In the genomic region with DNA sequence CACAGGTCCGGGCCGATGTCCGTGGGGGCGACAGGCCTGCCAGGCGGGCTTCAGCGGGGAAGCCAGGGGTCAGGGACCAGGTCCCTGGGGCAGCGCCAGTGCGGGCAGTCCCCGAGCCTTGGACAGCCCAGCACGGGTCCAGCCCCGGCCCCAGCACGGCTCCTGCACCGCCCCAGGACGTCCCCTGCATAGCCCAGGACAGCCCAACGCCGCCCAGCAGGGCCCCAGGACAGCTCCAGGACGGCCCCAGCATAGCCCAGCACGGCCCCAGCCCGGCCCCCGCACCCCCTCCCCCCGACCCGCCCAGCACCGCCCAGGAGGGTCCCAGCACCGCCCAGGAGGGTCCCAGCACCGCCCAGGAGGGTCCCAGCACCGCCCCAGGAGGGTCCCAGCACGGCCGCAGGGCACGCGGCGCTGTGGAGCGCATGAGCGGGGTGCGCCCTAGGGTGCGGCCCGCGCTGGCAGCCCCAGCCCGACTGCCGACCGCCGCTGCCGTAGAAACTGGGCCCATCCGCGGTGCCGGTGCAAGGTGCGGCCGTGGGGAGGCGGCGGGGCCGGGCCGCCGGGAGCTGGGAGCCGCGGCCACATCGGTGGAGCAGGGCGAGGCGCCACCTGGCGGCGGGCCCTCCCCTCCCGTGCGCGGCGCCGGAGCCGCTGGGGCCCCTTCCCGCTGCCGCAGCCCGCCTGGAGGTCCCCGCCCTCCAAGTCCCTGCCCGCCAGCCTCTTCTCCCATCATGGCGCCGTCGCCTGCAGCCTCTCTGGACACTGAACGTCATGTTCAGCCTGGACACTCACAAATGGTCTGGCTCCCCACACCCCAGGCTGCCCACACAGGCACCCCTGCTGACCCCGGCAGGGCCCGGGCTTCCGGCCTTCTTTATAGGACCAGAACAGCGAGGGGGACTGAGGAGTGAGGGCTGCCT, we compare ENCODE assay signal across 8 cellular contexts.
DNase-seq lines count a peak whose midpoint lies in the region; ATAC-seq and TF ChIP-seq lines count a peak whose summit lies in the region.

No MANE protein-coding gene starts in this region.

- no peak overlapping the region for H3K4me3 Mint-ChIP-seq in effector memory CD8-positive, alpha-beta T cell
- peak overlapping the region in 5 of 10 donors; percentile 41 to 63 (median 59) for H3K4me3 Mint-ChIP-seq in naive thymus-derived CD4-positive, alpha-beta T cell

- CTCF ChIA-PET in naive thymus-derived CD4-positive, alpha-beta T cell (lab: Charles Lee): interaction anchor here (0.6 kb wide), 1 partner anchor 676 kb away, joined by 4 read pairs; no protein-coding TSS in a partner anchor

- peak; percentile 78 for ATAC-seq in effector memory CD8-positive, alpha-beta T cell (replicated peaks)
- peak; percentile 64 for ATAC-seq in naive thymus-derived CD4-positive, alpha-beta T cell
- ATAC-seq in thoracic aorta (ENCODE audit: insufficient number of reproducible peaks, low FRiP score, low read depth) (no peak), HG02973 (IDR thresholded peaks at IDR 0.05; ENCODE audit: unreplicated experiment) (no peak)

- no peaks in the 10 kb centered on the region for H3K4me1 ChIP-seq in naive thymus-derived CD4-positive, alpha-beta T cell (ENCODE audit: control insufficient read depth in 2 of 2, insufficient read depth in 2 of 2, low read length in 2 of 2)
- no peaks in the 10 kb centered on the region for H3K4me1 ChIP-seq in thoracic aorta (ENCODE audit: control insufficient read depth in 1 of 2, low read depth in 2 of 2)

- intact Hi-C loops in naive thymus-derived CD4-positive, alpha-beta T cell (cut with micrococcal nuclease): loop anchor here in 1 of 2 donors (1.0 kb wide), 1 partner anchor 383 kb away; no protein-coding TSS in a partner anchor

- peaks cover 2 to 19% of the 10 kb centered on the region in 2 donors for H3K27me3 Mint-ChIP-seq in effector memory CD8-positive, alpha-beta T cell
- H3K27me3 Mint-ChIP-seq in naive thymus-derived CD4-positive, alpha-beta T cell: peaks cover 0 to 11% (median 5%) of the 10 kb centered on the region in 5 donors

- no peak overlapping the region for H3K4me3 ChIP-seq in naive thymus-derived CD4-positive, alpha-beta T cell (ENCODE audit: low read length)
- H3K4me3 ChIP-seq in thoracic aorta: peak overlapping the region; percentile 11

- no peaks in the 10 kb centered on the region for H3K9me3 Mint-ChIP-seq in effector memory CD8-positive, alpha-beta T cell
- peaks cover 0 to 2% (median 0%) of the 10 kb centered on the region in 11 donors for H3K9me3 Mint-ChIP-seq in naive thymus-derived CD4-positive, alpha-beta T cell

- H3K27ac ChIP-seq in naive thymus-derived CD4-positive, alpha-beta T cell (ENCODE audit: low read depth, low read length): no peak overlapping the region
- H3K27ac ChIP-seq in thoracic aorta: no peak overlapping the region

- H3K27me3 ChIP-seq in naive thymus-derived CD4-positive, alpha-beta T cell (ENCODE audit: control insufficient read depth in 2 of 2, insufficient read depth in 2 of 2, low read length in 2 of 2): peaks cover 0 to 3% of the 10 kb centered on the region in 2 donors
- H3K27me3 ChIP-seq in thoracic aorta (replicated peaks; ENCODE audit: insufficient read depth): no peaks in the 10 kb centered on the region

- DNase-seq in NCI-H82 (lab: John Stamatoyannopoulos, UW) (peak; percentile 67), NCI-H82 treated with DMSO at 0.1 percent for 48 hours (lab: John Stamatoyannopoulos, UW; ENCODE audit: unreplicated experiment) (no peak), thoracic aorta (ENCODE audit: low spot score) (no peak), NCI-H146 (lab: John Stamatoyannopoulos, UW) (no peak)
- DNase-seq in activated CD4-positive, alpha-beta T cell treated with anti-CD3 and anti-CD28 coated beads, Interleukin-2, amount 50 U/mL, for 24 hours (ENCODE audit: low read depth in 1 of 2, low spot score in 1 of 2): peak; percentile 21 to 38
- peak; percentile 12 to 31 (median 23) for DNase-seq in effector memory CD8-positive, alpha-beta T cell
- peak in 8 of 9 donors; percentile 5 to 66 (median 50) for DNase-seq in naive thymus-derived CD4-positive, alpha-beta T cell

- H3K27ac Mint-ChIP-seq in effector memory CD8-positive, alpha-beta T cell: no peak overlapping the region
- H3K27ac Mint-ChIP-seq in naive thymus-derived CD4-positive, alpha-beta T cell: no peak overlapping the region

- no peaks in the 10 kb centered on the region for H3K4me1 Mint-ChIP-seq in effector memory CD8-positive, alpha-beta T cell (ENCODE audit: low read depth in 2 of 2)
- no peaks in the 10 kb centered on the region for H3K4me1 Mint-ChIP-seq in naive thymus-derived CD4-positive, alpha-beta T cell

- H3K36me3 ChIP-seq in naive thymus-derived CD4-positive, alpha-beta T cell (ENCODE audit: control insufficient read depth in 2 of 3, insufficient read depth in 3 of 3, low read length in 3 of 3): no peaks in the 10 kb centered on the region
- no peaks in the 10 kb centered on the region for H3K36me3 ChIP-seq in thoracic aorta

- no peaks in the 10 kb centered on the region for H3K36me3 Mint-ChIP-seq in effector memory CD8-positive, alpha-beta T cell (ENCODE audit: insufficient read depth)
- no peaks in the 10 kb centered on the region for H3K36me3 Mint-ChIP-seq in naive thymus-derived CD4-positive, alpha-beta T cell

- no peak for TF ChIP-seq CTCF in thoracic aorta (IDR thresholded peaks at IDR 0.05)

- H3K9me3 ChIP-seq in naive thymus-derived CD4-positive, alpha-beta T cell (ENCODE audit: control insufficient read depth in 2 of 3, low read length in 3 of 3): no peaks in the 10 kb centered on the region
- H3K9me3 ChIP-seq in thoracic aorta: no peaks in the 10 kb centered on the region

- POLR2A ChIA-PET in naive thymus-derived CD4-positive, alpha-beta T cell (lab: Charles Lee): no interaction called here

Comparison
In these comparisons a context has a peak if more than half of its experiments do, and no peak if none do; other contexts are left out.
1. DNase-seq: peak in NCI-H82 (single experiment), activated CD4-positive, alpha-beta T cell treated with anti-CD3 and anti-CD28 coated beads, Interleukin-2, amount 50 U/mL, for 24 hours (2 of 2), effector memory CD8-positive, alpha-beta T cell (3 of 3) and naive thymus-derived CD4-positive, alpha-beta T cell (8 of 9); none in NCI-H82 treated with DMSO at 0.1 percent for 48 hours (single experiment), thoracic aorta (single experiment) and NCI-H146 (single experiment).
2. ATAC-seq: peak in effector memory CD8-positive, alpha-beta T cell (single experiment) and naive thymus-derived CD4-positive, alpha-beta T cell (single experiment); none in thoracic aorta (single experiment) and HG02973 (single experiment).